In genomic region chr7:72829964-72830354, GRCh38 we compare ENCODE assay signal across 8 cellular contexts. TPM values are rescaled to one million over a fixed set of nuclear protein-coding genes. Genes with fewer than 3 reads are reported as not detected.
A peak's percentile ranks its signal among the peaks of the same experiment; 100 is the strongest.
DNase-seq lines count a peak whose midpoint lies in the region; ATAC-seq and TF ChIP-seq lines count a peak whose summit lies in the region.
"Not testable (repeated sequence)": the region's sequence is repeated elsewhere in the genome, so short reads cannot be mapped to it uniquely, and the experiment has no call there.

No MANE protein-coding gene starts in this region.

- TF ChIP-seq CTCF in AG09319 (IDR thresholded peaks at IDR 0.05; ENCODE audit: low read depth, low read length) (peak; percentile 32), kidney epithelial cell (IDR thresholded peaks at IDR 0.05; ENCODE audit: insufficient read depth, low read length, poor library complexity, severe bottlenecking) (peak; percentile 48)
- not testable (repeated sequence) for TF ChIP-seq CTCF in coronary artery (IDR thresholded peaks at IDR 0.05)

- H3K4me3 ChIP-seq in coronary artery, result peak overlapping the region; percentile 94
- H3K4me3 ChIP-seq in kidney epithelial cell (ENCODE audit: low read depth, low read length), result peak overlapping the region; percentile 65
- H3K4me3 ChIP-seq in skeletal muscle tissue (ENCODE audit: low read length in 3 of 3), result peak overlapping the region; percentile 80 to 86 (median 82)

- not testable (repeated sequence) for H3K9me3 ChIP-seq in skeletal muscle tissue (ENCODE audit: control insufficient read depth in 3 of 3, low read length in 3 of 3)

- peaks cover 6 to 12% (median 7%) of the 10 kb centered on the region in 3 donors for H3K4me1 ChIP-seq in skeletal muscle tissue (ENCODE audit: control insufficient read depth in 3 of 3, insufficient read depth in 3 of 3, low read length in 3 of 3)

- not testable (repeated sequence) for H3K36me3 ChIP-seq in kidney epithelial cell (ENCODE audit: control insufficient read depth, insufficient read depth, low read length)
- peaks cover 9 to 28% (median 20%) of the 10 kb centered on the region in 3 donors for H3K36me3 ChIP-seq in skeletal muscle tissue (ENCODE audit: control insufficient read depth in 3 of 3, insufficient read depth in 3 of 3, low read length in 3 of 3)

- DNase-seq in AG09319 (ENCODE audit: extremely low read depth, low read depth), result peak; percentile 64
- peak; percentile 18 for DNase-seq in NCI-H82 treated with DMSO at 0.1 percent for 48 hours (lab: John Stamatoyannopoulos, UW; ENCODE audit: unreplicated experiment)
- peak; percentile 31 to 47 for DNase-seq in activated CD4-positive, alpha-beta T cell treated with anti-CD3 and anti-CD28 coated beads, Interleukin-2, amount 50 U/mL, for 48 hours
- DNase-seq in coronary artery (ENCODE audit: low spot score), result peak; percentile 77
- DNase-seq in kidney epithelial cell (ENCODE audit: low read depth), result not testable (repeated sequence)

- peak overlapping the region; percentile 92 to 96 (median 95) for H3K9ac ChIP-seq in skeletal muscle tissue (ENCODE audit: low read depth in 1 of 3, low read length in 3 of 3)

- not testable (repeated sequence) for H3K27me3 ChIP-seq in kidney epithelial cell (ENCODE audit: control insufficient read depth, insufficient read depth, low read length); skeletal muscle tissue (ENCODE audit: control insufficient read depth in 3 of 3, insufficient read depth in 3 of 3, low read length in 3 of 3)

- H3K27ac ChIP-seq in coronary artery, result peak overlapping the region; percentile 99
- H3K27ac ChIP-seq in skeletal muscle tissue (ENCODE audit: low read depth, low read length), result peak overlapping the region; percentile 99

- ATAC-seq in GM19023 (IDR thresholded peaks at IDR 0.05; ENCODE audit: unreplicated experiment) (peak; percentile 14), HG03442 (IDR thresholded peaks at IDR 0.05; ENCODE audit: unreplicated experiment) (peak; percentile 27)

RNA-seq across cellular contexts. Expression of gene TYW1B, which starts 2.0 kb away (rescaled TPM):
- total RNA-seq in kidney epithelial cell, result 8.4 and 8.7 TPM in 2 replicates
- 6.8 TPM for total RNA-seq in skeletal muscle tissue
